ENCODE assay signal across 1 cellular context in genomic region chr1:9593492-9594465, GRCh38.
A peak's percentile ranks its signal among the peaks of the same experiment; 100 is the strongest.
TF ChIP-seq lines count a peak whose summit lies in the region.

No MANE protein-coding gene starts in this region.

TF ChIP-seq in HepG2, 621 proteins besides CTCF, POLR2A, EP300 and RAD21 (continued from another document and continues in another):
- TF ChIP-seq ZNF646 (CRISPR knock-in tag; IDR thresholded peaks at IDR 0.05), result no peak
- no peak for TF ChIP-seq ZNF142 (CRISPR knock-in tag; IDR thresholded peaks at IDR 0.05)
- TF ChIP-seq NR2F2 (IDR thresholded peaks at IDR 0.05; ENCODE audit: borderline replicate concordance, low read depth), result no peak
- TF ChIP-seq ZNF891 (CRISPR knock-in tag; IDR thresholded peaks at IDR 0.05), result no peak
- TF ChIP-seq ZNF501 (CRISPR knock-in tag; IDR thresholded peaks at IDR 0.05), result 0 out of 2 replicates have a peak, but pooled peaks have one; percentile 43
- TF ChIP-seq SP5 (CRISPR knock-in tag; IDR thresholded peaks at IDR 0.05; ENCODE audit: borderline replicate concordance, low read depth), result no peak
- TF ChIP-seq REPIN1 (CRISPR knock-in tag; IDR thresholded peaks at IDR 0.05; ENCODE audit: borderline replicate concordance, low read depth), result no peak
- TF ChIP-seq ZBTB20 (CRISPR knock-in tag; IDR thresholded peaks at IDR 0.05; ENCODE audit: borderline replicate concordance, low read depth), result no peak
- no peak for TF ChIP-seq ZNF230 (CRISPR knock-in tag; IDR thresholded peaks at IDR 0.05)
- TF ChIP-seq SAFB2 (CRISPR knock-in tag; IDR thresholded peaks at IDR 0.05; ENCODE audit: borderline replicate concordance, low read depth), result no peak
- TF ChIP-seq ATF6 (CRISPR knock-in tag; conservative IDR thresholded peaks at IDR 0.05), result no peak
- peak; percentile 77 for TF ChIP-seq ELF1 (CRISPR knock-in tag; IDR thresholded peaks at IDR 0.05)
- no peak for TF ChIP-seq CENPT (CRISPR knock-in tag; IDR thresholded peaks at IDR 0.05; ENCODE audit: low read depth)
- TF ChIP-seq ARID4A (CRISPR knock-in tag; IDR thresholded peaks at IDR 0.05; ENCODE audit: borderline replicate concordance), result peak; percentile 68
- no peak for TF ChIP-seq ZNF317 (CRISPR knock-in tag; IDR thresholded peaks at IDR 0.05)
- peak; percentile 71 for TF ChIP-seq ZNF687 (CRISPR knock-in tag; IDR thresholded peaks at IDR 0.05)
- no peak for TF ChIP-seq ELK4 (CRISPR knock-in tag; IDR thresholded peaks at IDR 0.05; ENCODE audit: borderline replicate concordance)
- peak; percentile 58; the same call in 1 of the 2 replicates for TF ChIP-seq TFAP4 (IDR thresholded peaks at IDR 0.05; ENCODE audit: borderline replicate concordance, low read depth)
- TF ChIP-seq DNMT1 (CRISPR knock-in tag; IDR thresholded peaks at IDR 0.05), result no peak
- no peak for TF ChIP-seq ZNF816 (CRISPR knock-in tag; IDR thresholded peaks at IDR 0.05; ENCODE audit: borderline replicate concordance)
- TF ChIP-seq MXD4 (CRISPR knock-in tag; IDR thresholded peaks at IDR 0.05), result peak; percentile 54; the same call in 1 of the 2 replicates
